21 cellular contexts compared by ENCODE assay signal in genomic region chr9:135256568-135257354, GRCh38.
DNase-seq lines count a peak whose midpoint lies in the region; ATAC-seq and TF ChIP-seq lines count a peak whose summit lies in the region.
"Had no signal": no experiment of that assay in that cellular context is flagged by ENCODE, and none has a peak within 500 bp of the region (broad histone marks: within the 10 kb centered on the region; RNA-seq: fewer than 3 reads in every experiment).

No MANE protein-coding gene starts in this region.

- DNase-seq in Karpas-422, result peak; percentile 27
- peak; percentile 70 for DNase-seq in chondrocyte (ENCODE audit: low spot score)
- no peak for DNase-seq in neural progenitor cell (ENCODE audit: low spot score)
- peak; percentile 58 for DNase-seq in spleen
- DNase-seq in putamen (ENCODE audit: low spot score), result no peak
- DNase-seq in type B pancreatic cell (ENCODE audit: extremely low spot score, unreplicated experiment), result no peak
- DNase-seq: CD4-positive, CD25-positive, alpha-beta regulatory T cell; DMS79; GOT3; IMR-90; NCI-H1105 treated with DMSO at 0.1 percent for 48 hours; NCI-H1694; NCI-H2081; NCI-H2171; NCI-H524 treated with DMSO at 0.1 percent for 48 hours; NCI-H82 had no signal

- H3K36me3 ChIP-seq in Karpas-422 (ENCODE audit: insufficient read depth, low read length) (no peaks in the 10 kb centered on the region), neural progenitor cell (no peaks in the 10 kb centered on the region), spleen (no peaks in the 10 kb centered on the region)
- H3K36me3 ChIP-seq: SJSA1 had no signal

- H3K9me3 ChIP-seq in Karpas-422 (ENCODE audit: low read length), result no peaks in the 10 kb centered on the region
- H3K9me3 ChIP-seq in neural progenitor cell (ENCODE audit: low read depth), result no peaks in the 10 kb centered on the region
- H3K9me3 ChIP-seq in spleen, result no peaks in the 10 kb centered on the region
- H3K9me3 ChIP-seq: SJSA1 had no signal

- H3K4me1 ChIP-seq in Karpas-422 (ENCODE audit: low read length), result no peaks in the 10 kb centered on the region
- peaks cover 11% of the 10 kb centered on the region for H3K4me1 ChIP-seq in neural progenitor cell
- H3K4me1 ChIP-seq in spleen, result peaks cover 0 to 6% (median 0%) of the 10 kb centered on the region in 6 donors
- H3K4me1 ChIP-seq: SJSA1 had no signal

- H3K36me3 Mint-ChIP-seq in chondrocyte (ENCODE audit: low read depth) (no peaks in the 10 kb centered on the region), neural progenitor cell (no peaks in the 10 kb centered on the region), type B pancreatic cell (no peaks in the 10 kb centered on the region)
- H3K36me3 Mint-ChIP-seq: CD4-positive, CD25-positive, alpha-beta regulatory T cell had no signal

- H3F3A ChIP-seq in neural progenitor cell (ENCODE audit: low read depth), result peaks cover 4% of the 10 kb centered on the region

- H3K4me3 ChIP-seq in Karpas-422 (ENCODE audit: low read length), result no peak overlapping the region
- no peak overlapping the region for H3K4me3 ChIP-seq in neural progenitor cell
- H3K4me3 ChIP-seq in spleen, result no peak overlapping the region
- H3K4me3 ChIP-seq: GM12878, SJSA1 had no signal

- H3K27me3 ChIP-seq in Karpas-422 (ENCODE audit: low read length) (no peaks in the 10 kb centered on the region), neural progenitor cell (peaks cover 6% of the 10 kb centered on the region), spleen (replicated peaks in 1 of 7) (peaks cover 0 to 62% (median 0%) of the 10 kb centered on the region in 7 donors)
- H3K27me3 ChIP-seq: SJSA1 had no signal

- no peaks in the 10 kb centered on the region for H3K9me3 Mint-ChIP-seq in chondrocyte (ENCODE audit: low read depth)
- no peaks in the 10 kb centered on the region for H3K9me3 Mint-ChIP-seq in neural progenitor cell
- no peaks in the 10 kb centered on the region for H3K9me3 Mint-ChIP-seq in type B pancreatic cell
- H3K9me3 Mint-ChIP-seq: CD4-positive, CD25-positive, alpha-beta regulatory T cell had no signal

- H4K20me1 ChIP-seq in Karpas-422 (ENCODE audit: insufficient read depth, low read depth, low read length) (no peaks in the 10 kb centered on the region), neural progenitor cell (ENCODE audit: low read depth) (no peaks in the 10 kb centered on the region)

- TF ChIP-seq POLR2A in spleen (IDR thresholded peaks at IDR 0.05), result no peak

- no peak for TF ChIP-seq CTCF in chondrocyte (IDR thresholded peaks at IDR 0.05)
- no peak for TF ChIP-seq CTCF in neural progenitor cell (IDR thresholded peaks at IDR 0.05)
- no peak for TF ChIP-seq CTCF in spleen (IDR thresholded peaks at IDR 0.05 in 8 of 11, conservative IDR thresholded peaks at IDR 0.05 in 3 of 11)
- no peak for TF ChIP-seq CTCF in type B pancreatic cell (conservative IDR thresholded peaks at IDR 0.05)

- H3K79me2 ChIP-seq in Karpas-422 (ENCODE audit: low read length) (no peaks in the 10 kb centered on the region), neural progenitor cell (ENCODE audit: low read depth) (no peaks in the 10 kb centered on the region)

- intact Hi-C loops in spleen (cut with DNase I; ENCODE audit: low total_unique reads), result no loop called here

- no peak overlapping the region for H3K9ac ChIP-seq in Karpas-422 (ENCODE audit: low read length)
- no peak overlapping the region for H3K9ac ChIP-seq in neural progenitor cell
- H3K9ac ChIP-seq: KMS-11 had no signal

- H3K4me3 Mint-ChIP-seq in chondrocyte (ENCODE audit: unreplicated experiment) (no peak overlapping the region), neural progenitor cell (peak overlapping the region; percentile 28), type B pancreatic cell (no peak overlapping the region)
- H3K4me3 Mint-ChIP-seq: CD4-positive, CD25-positive, alpha-beta regulatory T cell had no signal

- no peak for ATAC-seq in GM21515 (IDR thresholded peaks at IDR 0.05; ENCODE audit: unreplicated experiment)
- ATAC-seq: GM12878, Panc1 had no signal

- H3K4me1 Mint-ChIP-seq in chondrocyte (ENCODE audit: low read depth) (peaks cover 4% of the 10 kb centered on the region), neural progenitor cell (peaks cover 12% of the 10 kb centered on the region), type B pancreatic cell (ENCODE audit: unreplicated experiment) (no peaks in the 10 kb centered on the region)
- H3K4me1 Mint-ChIP-seq: CD4-positive, CD25-positive, alpha-beta regulatory T cell had no signal

- H3K4me2 ChIP-seq in Karpas-422 (ENCODE audit: low read depth, low read length, poor library complexity, severe bottlenecking), result no peak overlapping the region
- H3K4me2 ChIP-seq in neural progenitor cell, result no peak overlapping the region
- H3K4me2 ChIP-seq: KMS-11 had no signal

- no peak overlapping the region for H3K27ac Mint-ChIP-seq in chondrocyte (ENCODE audit: unreplicated experiment)
- peak overlapping the region; percentile 46 for H3K27ac Mint-ChIP-seq in neural progenitor cell
- H3K27ac Mint-ChIP-seq in type B pancreatic cell, result no peak overlapping the region
- H3K27ac Mint-ChIP-seq: CD4-positive, CD25-positive, alpha-beta regulatory T cell had no signal

- H3K9me2 ChIP-seq in Karpas-422 (replicated peaks; ENCODE audit: insufficient read depth, low read length), result no peaks in the 10 kb centered on the region

- H3K27me3 Mint-ChIP-seq in chondrocyte (ENCODE audit: low read depth), result peaks cover 14% of the 10 kb centered on the region
- peaks cover 9% of the 10 kb centered on the region for H3K27me3 Mint-ChIP-seq in neural progenitor cell (ENCODE audit: insufficient read depth, low read depth)
- peaks cover 14% of the 10 kb centered on the region for H3K27me3 Mint-ChIP-seq in type B pancreatic cell
- H3K27me3 Mint-ChIP-seq: CD4-positive, CD25-positive, alpha-beta regulatory T cell had no signal

- WGBS in spleen, 5 donors, result 80 to 91% (median 83%) methylated on average over 26 of the region's 26 CpGs

- H2AFZ ChIP-seq in Karpas-422 (ENCODE audit: low read length) (no peak overlapping the region), neural progenitor cell (replicated peaks) (no peak overlapping the region)

- no peak overlapping the region for H3K27ac ChIP-seq in Karpas-422 (ENCODE audit: low read length)
- H3K27ac ChIP-seq in neural progenitor cell, result no peak overlapping the region
- H3K27ac ChIP-seq in spleen, result no peak overlapping the region
- H3K27ac ChIP-seq: KMS-11, SJSA1 had no signal

Comparison
In these comparisons a context has a peak if more than half of its experiments do, and no peak if none do; other contexts are left out.
1. DNase-seq: peak in Karpas-422 (single experiment), chondrocyte (single experiment) and spleen (single experiment); none in neural progenitor cell (single experiment), putamen (single experiment) and type B pancreatic cell (single experiment).